ENCODE assay signal across 1 cellular context in the genomic region with DNA sequence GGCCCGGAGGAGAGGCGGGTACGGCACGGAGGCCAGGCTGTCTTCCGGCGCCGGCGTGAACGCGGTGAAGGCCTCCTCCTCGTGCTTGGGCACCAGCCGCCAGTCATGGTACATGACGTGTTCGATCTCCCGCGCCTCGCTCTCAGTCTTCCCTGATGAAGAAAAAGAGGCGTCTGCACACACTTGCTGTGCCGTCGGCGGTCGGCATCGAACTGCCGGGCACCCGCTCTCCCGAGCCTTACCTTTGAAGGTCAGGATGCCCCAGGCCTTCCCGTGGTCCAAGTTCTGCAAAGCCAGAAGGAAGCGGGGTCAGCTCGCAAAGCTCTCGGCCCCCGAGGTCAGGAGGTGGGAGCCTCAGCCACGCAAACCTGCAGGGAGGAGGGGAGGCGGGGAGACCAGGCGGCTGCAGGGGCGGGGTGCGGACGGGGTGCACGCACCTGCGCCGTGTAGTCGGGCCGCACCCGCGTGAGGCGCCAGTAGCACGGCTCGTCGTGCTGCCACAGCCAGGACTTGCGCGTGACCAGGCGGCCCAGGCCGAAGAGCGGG.
TF ChIP-seq lines count a peak whose summit lies in the region.

A gene with protein sequence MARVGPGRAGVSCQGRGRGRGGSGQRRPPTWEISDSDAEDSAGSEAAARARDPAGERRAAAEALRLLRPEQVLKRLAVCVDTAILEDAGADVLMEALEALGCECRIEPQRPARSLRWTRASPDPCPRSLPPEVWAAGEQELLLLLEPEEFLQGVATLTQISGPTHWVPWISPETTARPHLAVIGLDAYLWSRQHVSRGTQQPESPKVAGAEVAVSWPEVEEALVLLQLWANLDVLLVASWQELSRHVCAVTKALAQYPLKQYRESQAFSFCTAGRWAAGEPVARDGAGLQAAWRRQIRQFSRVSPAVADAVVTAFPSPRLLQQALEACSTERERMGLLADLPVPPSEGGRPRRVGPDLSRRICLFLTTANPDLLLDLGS (plus strand): TSS at position 449 of the 546 bp plus-strand sequence. CDS start 418 bp downstream, outside the sequence.

TF ChIP-seq in endothelial cell of umbilical vein, 7 proteins besides CTCF, POLR2A, EP300 and RAD21:
- no peak for TF ChIP-seq GATA2 (IDR thresholded peaks at IDR 0.05; ENCODE audit: insufficient read depth, insufficient read length, low read depth, low read length)
- TF ChIP-seq MAX (IDR thresholded peaks at IDR 0.05; ENCODE audit: insufficient read depth, insufficient read length): no peak
- no peak for TF ChIP-seq POLR2AphosphoS5 (IDR thresholded peaks at IDR 0.05; ENCODE audit: insufficient read depth, low read depth, low read length)
- TF ChIP-seq FOS (IDR thresholded peaks at IDR 0.05; ENCODE audit: borderline replicate concordance, insufficient read depth, low read length): no peak
- no peak for TF ChIP-seq EZH2 (IDR thresholded peaks at IDR 0.05; ENCODE audit: borderline replicate concordance, low read depth, low read length, severe bottlenecking)
- no peak for TF ChIP-seq MYC (IDR thresholded peaks at IDR 0.05; ENCODE audit: low read depth, low read length)
- no peak for TF ChIP-seq JUN (IDR thresholded peaks at IDR 0.05; ENCODE audit: borderline replicate concordance, insufficient read depth, insufficient read length, low read depth)
